In the genomic region with DNA sequence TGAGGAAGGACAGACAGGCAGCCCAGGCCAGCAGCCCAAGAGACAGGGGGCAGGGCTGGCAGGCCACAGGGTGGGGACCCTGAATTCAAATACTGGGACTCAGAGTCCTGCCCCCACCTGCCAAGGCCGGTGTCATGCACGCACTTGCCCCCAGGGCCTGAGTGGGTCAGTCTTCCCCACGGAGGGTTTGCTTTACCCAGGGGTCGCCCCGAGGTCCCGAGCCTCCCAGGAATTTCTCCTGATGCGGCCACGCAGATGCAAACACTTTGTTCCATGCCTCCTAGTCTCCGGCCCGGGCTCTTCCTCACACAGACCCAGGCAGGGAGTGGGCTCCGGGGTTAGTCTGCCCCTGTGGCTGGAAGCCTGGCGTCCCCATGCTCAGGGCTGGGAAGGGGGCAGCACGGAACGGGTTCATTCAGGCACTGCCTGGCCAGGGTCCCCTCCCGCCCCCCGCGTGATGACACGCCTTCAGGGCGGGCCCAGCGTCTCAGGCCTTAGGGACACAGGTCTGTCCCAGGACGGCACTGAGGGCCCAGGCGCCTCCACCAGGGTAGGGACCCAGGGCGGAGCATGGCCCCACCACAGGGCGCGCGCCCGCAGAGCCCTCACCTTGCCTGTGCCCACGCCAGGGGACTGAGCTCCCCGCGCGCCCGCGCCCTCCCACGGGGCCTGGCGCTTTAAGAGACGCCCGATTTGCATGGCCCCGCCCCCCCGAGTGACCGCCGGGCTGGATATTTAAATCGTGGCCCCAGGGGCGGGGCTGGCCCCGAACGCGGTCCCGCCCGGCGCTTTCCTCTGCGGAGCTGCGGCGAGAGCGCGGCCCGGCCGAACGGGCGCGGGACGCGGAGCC, we compare ENCODE assay signal across 8 cellular contexts. TPM values are rescaled to one million over a fixed set of nuclear protein-coding genes. Genes with fewer than 3 reads are reported as not detected.
DNase-seq lines count a peak whose midpoint lies in the region; ATAC-seq and TF ChIP-seq lines count a peak whose summit lies in the region.

Gene SNED1 (plus strand): TSS at position 763 of the 850 bp plus-strand sequence. CDS start 220 bp downstream, outside the sequence.

- no peak within 1 kb of the TSS for H2BK120ac ChIP-seq in H9 (ENCODE audit: low read depth, low read length, poor library complexity, severe bottlenecking)

- no peaks in the 10 kb centered on the region for H3K9me2 ChIP-seq in PC-9 (ENCODE audit: insufficient read depth)

- no peak within 1 kb of the TSS for H3K4ac ChIP-seq in H9 (ENCODE audit: low read depth, low read length)

- no peak within 1 kb of the TSS for H2BK5ac ChIP-seq in H9 (ENCODE audit: insufficient read length, low read length)

- intact Hi-C loops in A673 (cut with micrococcal nuclease; ENCODE audit: unreplicated experiment) = no loop called here
- intact Hi-C loops in PC-9 (cut with micrococcal nuclease; ENCODE audit: unreplicated experiment) = loop anchor here (1.0 to 5.0 kb wide), 3 partner anchors 12 to 64 kb away; no protein-coding TSS in a partner anchor

- H4K5ac ChIP-seq in H9 (ENCODE audit: insufficient read length, low read depth, low read length) = no peak within 1 kb of the TSS

- H2BK12ac ChIP-seq in H9 (ENCODE audit: insufficient read length, low read depth, low read length) = no peak within 1 kb of the TSS

- no peak within 1 kb of the TSS for H2AFZ ChIP-seq in H9 (ENCODE audit: low read length)
- peak within 1 kb of the TSS; percentile 91 for H2AFZ ChIP-seq in PC-9

- CTCF ChIA-PET in A673 (lab: Charles Lee) = no interaction called here
- CTCF ChIA-PET in PC-9 (lab: Charles Lee) = no interaction called here

- peak; percentile 85 for DNase-seq in A673 (ENCODE audit: low spot score)
- DNase-seq in H9 = peak; percentile 89
- peak; percentile 64 to 94 for DNase-seq in PC-9
- peak; percentile 18 for DNase-seq in activated gamma-delta T cell treated with anti-CD3 and anti-CD28 coated beads, Interleukin-2, amount 50 U/mL, for 16 hours (ENCODE audit: low read depth)
- peak; percentile 81 for DNase-seq in fibroblast of villous mesenchyme (ENCODE audit: low read depth)

- no peak within 1 kb of the TSS for H3K27ac Mint-ChIP-seq in H9
- H3K27ac Mint-ChIP-seq in nephron = peak within 1 kb of the TSS; percentile 48 to 83 (median 57)

- H3K9me3 ChIP-seq in A673 (ENCODE audit: low read depth, low read length, poor library complexity, severe bottlenecking) (no peaks in the 10 kb centered on the region), H9 (ENCODE audit: control insufficient read depth, low read depth, low read length) (no peaks in the 10 kb centered on the region), PC-9 (ENCODE audit: insufficient read depth, low read depth) (0 out of 2 replicates have a peak, but pooled peaks cover under 1% of the 10 kb centered on the region), subcutaneous abdominal adipose tissue (ENCODE audit: control insufficient read depth in 5 of 5, low read length in 5 of 5) (peaks cover 0 to under 1% (median under 1%) of the 10 kb centered on the region in 5 donors)

- H3K27me3 Mint-ChIP-seq in H9 (ENCODE audit: low read depth) (peaks cover 44% of the 10 kb centered on the region), nephron (ENCODE audit: low read depth) (peaks cover 36% of the 10 kb centered on the region)

- H3K79me1 ChIP-seq in H9 (ENCODE audit: insufficient read depth, low read depth, low read length, poor library complexity, severe bottlenecking) = no peaks in the 10 kb centered on the region

- H3K4me1 Mint-ChIP-seq in H9 (peaks cover 0 to 4% of the 10 kb centered on the region in 2 experiments; a peak in 2 of 4 replicates), nephron (peaks cover 38% of the 10 kb centered on the region)

- H2AK5ac ChIP-seq in H9 (ENCODE audit: insufficient read length, low read length) = no peak within 1 kb of the TSS

- peaks cover 6% of the 10 kb centered on the region for H3K23me2 ChIP-seq in H9 (ENCODE audit: insufficient read length, low read depth, low read length, poor library complexity, severe bottlenecking)

- peak within 1 kb of the TSS; percentile 37 for H3K18ac ChIP-seq in H9 (ENCODE audit: insufficient read length, low read depth, low read length)

- peak within 1 kb of the TSS; percentile 69 for H3K14ac ChIP-seq in H9 (ENCODE audit: insufficient read depth, low read length)

- POLR2A ChIA-PET in A673 (lab: Charles Lee; ENCODE audit: low non-redundant PET) = no interaction called here
- POLR2A ChIA-PET in PC-9 (lab: Charles Lee; ENCODE audit: unreplicated experiment) = interaction anchor here (0.5 kb wide), 1 partner anchor 22 kb away, joined by 6 read pairs; no protein-coding TSS in a partner anchor

- no peak within 1 kb of the TSS for H4K91ac ChIP-seq in H9 (ENCODE audit: insufficient read length, low read depth, low read length)

- H3K9me3 Mint-ChIP-seq in H9 = peaks cover 0 to 2% of the 10 kb centered on the region in 2 experiments; a peak in 1 of 5 replicates
- H3K9me3 Mint-ChIP-seq in nephron = no peaks in the 10 kb centered on the region

- no peak for ATAC-seq in HG03565 (IDR thresholded peaks at IDR 0.05; ENCODE audit: unreplicated experiment)

- H3K9ac ChIP-seq in H9 (ENCODE audit: extremely low read depth, insufficient read length, low read length) (no peak within 1 kb of the TSS), subcutaneous abdominal adipose tissue (ENCODE audit: low read length in 5 of 5) (peak within 1 kb of the TSS; percentile 38 to 76 (median 67))

- H3K27ac ChIP-seq in A673 (ENCODE audit: low read depth, low read length, poor library complexity, severe bottlenecking) = peak within 1 kb of the TSS; percentile 42
- H3K27ac ChIP-seq in H9 (ENCODE audit: insufficient read length, low read depth, low read length) = no peak within 1 kb of the TSS
- no peak within 1 kb of the TSS for H3K27ac ChIP-seq in PC-9
- H3K27ac ChIP-seq in subcutaneous abdominal adipose tissue (ENCODE audit: low read depth, low read length) = peak within 1 kb of the TSS; percentile 75

- H3K79me2 ChIP-seq in H9 (ENCODE audit: insufficient read depth, low read length) (no peaks in the 10 kb centered on the region), PC-9 (ENCODE audit: low read depth) (no peaks in the 10 kb centered on the region)

- no peaks in the 10 kb centered on the region for H4K20me1 ChIP-seq in H9 (ENCODE audit: control insufficient read depth, insufficient read depth, insufficient read length)
- no peaks in the 10 kb centered on the region for H4K20me1 ChIP-seq in PC-9 (ENCODE audit: insufficient read depth)

- no peak within 1 kb of the TSS for H3K23ac ChIP-seq in H9 (ENCODE audit: insufficient read length, low read depth, low read length)

- H3K4me3 Mint-ChIP-seq in H9 (peak within 1 kb of the TSS; percentile 49 to 71), nephron (peak within 1 kb of the TSS; percentile 77 to 85 (median 83))

- TF ChIP-seq CTCF in A673 (conservative IDR thresholded peaks at IDR 0.05; ENCODE audit: low read depth, low read length) = no peak
- TF ChIP-seq CTCF in H9 (conservative IDR thresholded peaks at IDR 0.05) = no peak
- no peak for TF ChIP-seq CTCF in PC-9 (conservative IDR thresholded peaks at IDR 0.05)
- no peak for TF ChIP-seq CTCF in fibroblast of villous mesenchyme (IDR thresholded peaks at IDR 0.05; ENCODE audit: insufficient read depth, low read depth, low read length)
- no peak for TF ChIP-seq CTCF in nephron (IDR thresholded peaks at IDR 0.05; ENCODE audit: unreplicated experiment in 3 of 3)

- no peaks in the 10 kb centered on the region for H3K27me3 ChIP-seq in A673 (replicated peaks; ENCODE audit: insufficient read depth, low read depth, low read length, poor library complexity)
- peaks cover 3% of the 10 kb centered on the region; the same call in 1 of the 2 replicates for H3K27me3 ChIP-seq in H9 (ENCODE audit: insufficient read depth, low read length)
- H3K27me3 ChIP-seq in PC-9 (ENCODE audit: insufficient read depth, low read depth) = peaks cover 19% of the 10 kb centered on the region
- peaks cover 0 to 2% (median 0%) of the 10 kb centered on the region in 5 donors for H3K27me3 ChIP-seq in subcutaneous abdominal adipose tissue (ENCODE audit: control insufficient read depth in 5 of 5, insufficient read depth in 4 of 5, low read length in 5 of 5)

- H3K36me3 Mint-ChIP-seq in H9 (ENCODE audit: insufficient read depth in 1 of 3, low read depth in 3 of 3) (no peaks in the 10 kb centered on the region; a peak in 2 of 7 replicates), nephron (ENCODE audit: low read depth) (peaks cover 16% of the 10 kb centered on the region)

- no peaks in the 10 kb centered on the region for H3K4me1 ChIP-seq in A673 (ENCODE audit: insufficient read depth, low read length, poor library complexity, severe bottlenecking)
- no peaks in the 10 kb centered on the region for H3K4me1 ChIP-seq in H9 (ENCODE audit: insufficient read depth, low read length)
- 0 out of 2 replicates have a peak, but pooled peaks cover 4% of the 10 kb centered on the region for H3K4me1 ChIP-seq in PC-9 (replicated peaks; ENCODE audit: insufficient read depth)
- H3K4me1 ChIP-seq in subcutaneous abdominal adipose tissue (ENCODE audit: control insufficient read depth in 5 of 5, insufficient read depth in 5 of 5, low read length in 5 of 5) = peaks cover 6 to 76% (median 62%) of the 10 kb centered on the region in 5 donors

- H3K56ac ChIP-seq in H9 (ENCODE audit: insufficient read length, low read depth, low read length) = no peak within 1 kb of the TSS

- H3K36me3 ChIP-seq in A673 (ENCODE audit: insufficient read depth, low read length, poor library complexity, severe bottlenecking) (no peaks in the 10 kb centered on the region), PC-9 (ENCODE audit: low read depth) (no peaks in the 10 kb centered on the region), subcutaneous abdominal adipose tissue (ENCODE audit: control insufficient read depth in 5 of 5, insufficient read depth in 5 of 5, low read length in 5 of 5) (peaks cover 0 to 26% (median 20%) of the 10 kb centered on the region in 5 donors)

- no peaks in the 10 kb centered on the region for H3F3A ChIP-seq in PC-9 (ENCODE audit: insufficient read depth, low read depth)

- H4K8ac ChIP-seq in H9 (replicated peaks; ENCODE audit: insufficient read length, low read depth, low read length) = no peak within 1 kb of the TSS

- no TSS peak for BruUV-seq in A673 (replicated peaks; lab: Mats Ljungman, UMichigan)
- BruUV-seq in PC-9 (replicated peaks; lab: Mats Ljungman, UMichigan) = no TSS peak

- H3K4me3 ChIP-seq in A673 (ENCODE audit: low read depth, low read length, poor library complexity, severe bottlenecking) (peak within 1 kb of the TSS; percentile 51), PC-9 (peak within 1 kb of the TSS; percentile 82), fibroblast of villous mesenchyme (ENCODE audit: low read depth, low read length) (peak within 1 kb of the TSS; percentile 63), subcutaneous abdominal adipose tissue (ENCODE audit: low read depth in 1 of 5, low read length in 5 of 5) (peak within 1 kb of the TSS in 4 of 5 donors; percentile 65 to 75 (median 70))

- H3T11ph ChIP-seq in H9 (ENCODE audit: low read length) = no peak within 1 kb of the TSS

- H3K4me2 ChIP-seq in H9 (ENCODE audit: insufficient read depth, insufficient read length, low read length) (peak within 1 kb of the TSS; percentile 19), PC-9 (peak within 1 kb of the TSS; percentile 79)

- H2BK20ac ChIP-seq in H9 (ENCODE audit: low read depth, low read length, poor library complexity, severe bottlenecking) = no peak within 1 kb of the TSS

- H2BK15ac ChIP-seq in H9 (ENCODE audit: low read depth, low read length) = no peak within 1 kb of the TSS

- no CpG with 5 or more reads among the region's 61 CpGs for WGBS in H9 (ENCODE audit: extremely low coverage, insufficient read length, low lambda C conversion rate)

RNA-seq across cellular contexts. Expression of gene SNED1, which starts in this region (rescaled TPM):
- total RNA-seq in A673 (2021) (3.0 and 5.0 TPM in 2 replicates), H9 (2021) (1.8 and 2.5 TPM in 2 replicates), PC-9 (2021) (2.8 and 9.6 TPM in 2 replicates), fibroblast of villous mesenchyme (5.5 and 6.5 TPM in 2 replicates)

Comparison
In these comparisons a context has a peak if more than half of its experiments do, and no peak if none do; other contexts are left out.
1. DNase-seq: peak in every context shown above with its lines; median percentile 89 in H9; 85 in A673; 81 in fibroblast of villous mesenchyme; 79 in PC-9; 18 in activated gamma-delta T cell treated with anti-CD3 and anti-CD28 coated beads, Interleukin-2, amount 50 U/mL, for 16 hours.
2. H3K27ac ChIP-seq: peak in A673 (single experiment) and subcutaneous abdominal adipose tissue (single experiment); none in H9 (single experiment) and PC-9 (single experiment).
3. H3K27ac Mint-ChIP-seq: peak in nephron (3 of 3); none in H9 (0 of 3).
4. Peak in every context shown above with its lines, with median percentiles within 50 percentile points of each other: H3K4me3 ChIP-seq.